In the genomic region with DNA sequence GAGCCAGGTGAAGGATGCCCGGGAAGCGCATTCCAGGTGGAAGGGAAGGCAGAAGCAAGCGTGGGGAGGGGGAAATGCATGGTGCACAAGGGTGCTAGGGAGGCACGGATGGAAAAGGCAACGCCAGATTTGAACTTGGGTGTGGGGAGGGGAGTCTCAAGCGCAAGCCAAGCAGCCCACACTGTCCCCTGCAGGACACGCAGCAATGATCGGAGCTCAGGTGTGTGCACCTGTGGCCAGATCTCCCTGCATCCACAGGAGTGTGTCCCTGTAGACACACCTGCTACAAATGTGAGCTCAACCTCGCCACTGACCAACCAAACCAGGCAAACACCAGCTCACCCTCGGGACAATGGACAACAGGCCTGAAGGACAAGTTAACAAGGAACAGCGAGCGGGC, we compare ENCODE assay signal across 24 cellular contexts.
"Had no signal": no experiment of that assay in that cellular context is flagged by ENCODE, and none has a peak within 500 bp of the region (broad histone marks: within the 10 kb centered on the region; RNA-seq: fewer than 3 reads in every experiment).

No MANE protein-coding gene starts in this region.

- ATAC-seq: activated T-helper 17 cell treated with anti-CD3 and anti-CD28 coated beads, Interleukin-2, amount 50 U/mL, for 72 hours; K562 had no signal

- H3K4me3 Mint-ChIP-seq: activated CD4-positive, alpha-beta T cell treated with anti-CD3 and anti-CD28 coated beads, Interleukin-2, amount 10 ng/mL, durations not matched to agents 24 days and 14 days; activated naive CD4-positive, alpha-beta T cell treated with anti-CD3 and anti-CD28 coated beads for 36 hours; activated naive CD8-positive, alpha-beta T cell; activated T-helper 17 cell treated with anti-CD3 and anti-CD28 coated beads, Interleukin-2, amount 50 U/mL, for 72 hours; T-helper 1 cell treated with Interleukin-12 subunit alpha and Interleukin-12 subunit beta and Interleukin-4 antibody, amounts not matched to agents 30 μg/mL and 1 μg/mL, for 36 hours had no signal

- H3K27ac Mint-ChIP-seq: activated CD4-positive, alpha-beta T cell treated with anti-CD3 and anti-CD28 coated beads, Interleukin-2, amount 10 ng/mL, durations not matched to agents 24 days and 14 days; activated naive CD4-positive, alpha-beta T cell treated with anti-CD3 and anti-CD28 coated beads for 36 hours; activated naive CD8-positive, alpha-beta T cell; activated T-helper 17 cell treated with anti-CD3 and anti-CD28 coated beads, Interleukin-2, amount 50 U/mL, for 72 hours; T-helper 1 cell treated with Interleukin-12 subunit alpha and Interleukin-12 subunit beta and Interleukin-4 antibody, amounts not matched to agents 30 μg/mL and 1 μg/mL, for 36 hours had no signal

- H3K4me1 ChIP-seq: SJSA1 had no signal

- H3K9me3 Mint-ChIP-seq: activated CD4-positive, alpha-beta T cell treated with anti-CD3 and anti-CD28 coated beads, Interleukin-2, amount 10 ng/mL, durations not matched to agents 24 days and 14 days; activated naive CD4-positive, alpha-beta T cell treated with anti-CD3 and anti-CD28 coated beads for 36 hours; activated T-helper 17 cell treated with anti-CD3 and anti-CD28 coated beads, Interleukin-2, amount 50 U/mL, for 72 hours; T-helper 1 cell treated with Interleukin-12 subunit alpha and Interleukin-12 subunit beta and Interleukin-4 antibody, amounts not matched to agents 30 μg/mL and 1 μg/mL, for 36 hours had no signal

- H3K9me3 ChIP-seq: Peyer's patch, SJSA1 had no signal

- H3K27me3 Mint-ChIP-seq: activated CD4-positive, alpha-beta T cell treated with anti-CD3 and anti-CD28 coated beads, Interleukin-2, amount 10 ng/mL, durations not matched to agents 24 days and 14 days; activated naive CD8-positive, alpha-beta T cell; activated T-helper 17 cell treated with anti-CD3 and anti-CD28 coated beads, Interleukin-2, amount 50 U/mL, for 72 hours had no signal

- H3K27ac ChIP-seq: brain microvascular endothelial cell, cardiac muscle cell, Peyer's patch, SJSA1 had no signal

- H3K36me3 ChIP-seq: cardiac muscle cell, Peyer's patch, SJSA1 had no signal

- H3K27me3 ChIP-seq: brain microvascular endothelial cell, cardiac muscle cell, Peyer's patch, SJSA1 had no signal

- DNase-seq: activated CD4-positive, alpha-beta T cell treated with anti-CD3 and anti-CD28 coated beads for 1 hour; activated CD4-positive, alpha-beta T cell treated with anti-CD3 and anti-CD28 coated beads, Interleukin-2, amount 10 ng/mL, durations not matched to agents 24 days and 14 days; activated CD4-positive, alpha-beta T cell treated with anti-CD3 and anti-CD28 coated beads, Interleukin-2, amount 50 U/mL, for 48 hours; activated gamma-delta T cell; activated naive CD4-positive, alpha-beta T cell treated with anti-CD3 and anti-CD28 coated beads for 36 hours; activated T-cell treated with anti-CD3 and anti-CD28 coated beads for 4 hours; activated T-cell treated with anti-CD3 and anti-CD28 coated beads, Interleukin-2, amount 50 U/mL, for 48 hours; brain microvascular endothelial cell; Karpas-422; MM.1S; NCI-H1105; NCI-H1436; NCI-H1694 treated with DMSO at 0.1 percent for 48 hours; NCI-H2029 treated with DMSO at 0.1 percent for 48 hours; NCI-H510A treated with DMSO at 0.1 percent for 48 hours; NCI-H69; Peyer's patch; SHP77 had no signal

- H3K4me3 ChIP-seq: cardiac muscle cell, K562, Peyer's patch, SJSA1 had no signal
